16 cellular contexts compared by ENCODE assay signal in the genomic region with DNA sequence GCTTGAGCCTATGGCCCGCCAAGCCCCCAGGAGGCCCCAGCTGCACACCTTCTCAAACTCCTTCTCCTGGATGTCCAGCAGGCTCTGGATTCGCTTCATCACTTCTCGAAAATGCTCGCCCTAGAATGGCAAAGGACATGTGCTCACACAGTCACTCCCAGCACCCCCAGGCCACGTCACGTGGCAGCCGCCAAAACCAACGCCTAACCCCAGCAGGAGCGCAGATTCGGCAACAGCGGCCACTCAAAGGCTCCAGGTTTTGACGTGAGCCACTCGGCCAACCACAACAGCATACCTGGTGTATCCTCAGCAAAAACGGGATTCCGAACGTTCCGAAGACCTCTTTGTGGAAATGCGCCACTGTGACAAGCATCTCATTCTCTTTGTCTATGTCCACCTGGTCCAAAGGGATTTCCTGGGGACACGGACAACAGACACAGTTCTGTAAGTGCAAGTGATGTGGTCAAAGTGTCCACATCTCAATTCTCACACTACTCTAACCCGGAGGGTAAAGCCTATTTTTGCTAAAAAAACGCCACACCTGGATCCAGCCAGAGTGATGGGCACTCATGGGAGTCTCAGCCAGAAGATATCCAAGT. TPM values are rescaled to one million over a fixed set of nuclear protein-coding genes. Genes with fewer than 3 reads are reported as not detected.
DNase-seq lines count a peak whose midpoint lies in the region; ATAC-seq, FAIRE-seq and TF ChIP-seq lines count a peak whose summit lies in the region.
"Had no signal": no experiment of that assay in that cellular context is flagged by ENCODE, and none has a peak within 500 bp of the region (broad histone marks: within the 10 kb centered on the region; RNA-seq: fewer than 3 reads in every experiment).

No MANE protein-coding gene starts in this region.

- no peaks in the 10 kb centered on the region for H4K20me1 ChIP-seq in GM12878 (ENCODE audit: control insufficient read depth, insufficient read depth)

- CTCF ChIA-PET in GM12878 (lab: Yijun Ruan, JAX): interaction anchor here (0.6 to 1.2 kb wide), 4 partner anchors 20 to 965 kb away, joined by 3 to 5 read pairs (median 3); no protein-coding TSS in a partner anchor

- POLR2A ChIA-PET in GM12878 (lab: Charles Lee): no interaction called here

- H3K27me3 ChIP-seq in GM12878 (replicated peaks in 1 of 2; ENCODE audit: control insufficient read depth in 2 of 2, insufficient read depth in 2 of 2, low read length in 1 of 2): no peaks in the 10 kb centered on the region
- H3K27me3 ChIP-seq in left lung: no peaks in the 10 kb centered on the region

- H3K4me2 ChIP-seq in GM12878 (ENCODE audit: control insufficient read depth, insufficient read depth): no peak overlapping the region

- H3K9me3 Mint-ChIP-seq in activated naive CD8-positive, alpha-beta T cell (ENCODE audit: low read depth): no peaks in the 10 kb centered on the region
- H3K9me3 Mint-ChIP-seq in activated naive CD8-positive, alpha-beta T cell treated with anti-CD3 and anti-CD28 coated beads for 36 hours: no peaks in the 10 kb centered on the region
- H3K9me3 Mint-ChIP-seq in memory B cell (no peaks in the 10 kb centered on the region), type B pancreatic cell (no peaks in the 10 kb centered on the region)
- H3K9me3 Mint-ChIP-seq: CD4-positive, CD25-positive, alpha-beta regulatory T cell had no signal

- RAD21 ChIA-PET in GM12878 (lab: Charles Lee; ENCODE audit: unreplicated experiment): interaction anchor here (0.7 to 4.2 kb wide), 4 partner anchors 114 to 1474 kb away, joined by 3 to 30 read pairs (median 3); no protein-coding TSS in a partner anchor

- ATAC-seq in GM12878 (no peak), memory B cell (ENCODE audit: low read depth) (no peak), left lung (no peak), HG03045 (IDR thresholded peaks at IDR 0.05; ENCODE audit: unreplicated experiment) (no peak), HG03354 (IDR thresholded peaks at IDR 0.05; ENCODE audit: poor library complexity, severe bottlenecking, unreplicated experiment) (no peak)
- ATAC-seq: PC-3 had no signal

- H3K27me3 Mint-ChIP-seq in activated naive CD8-positive, alpha-beta T cell: no peaks in the 10 kb centered on the region
- H3K27me3 Mint-ChIP-seq in activated naive CD8-positive, alpha-beta T cell treated with anti-CD3 and anti-CD28 coated beads for 36 hours: no peaks in the 10 kb centered on the region
- H3K27me3 Mint-ChIP-seq in memory B cell (no peaks in the 10 kb centered on the region), type B pancreatic cell (no peaks in the 10 kb centered on the region)
- H3K27me3 Mint-ChIP-seq: CD4-positive, CD25-positive, alpha-beta regulatory T cell had no signal

- intact Hi-C loops in GM12878 (cut with micrococcal nuclease; ENCODE audit: unreplicated experiment) (loop anchor here (5.0 kb wide), 1 partner anchor 98 kb away; a partner anchor contains a TSS), left lung (cut with DNase I) (no loop called here)

- H3K4me3 ChIP-seq in GM12878: no peak overlapping the region
- H3K4me3 ChIP-seq in left lung: no peak overlapping the region
- H3K4me3 ChIP-seq: HAP-1 had no signal

- SMC1A ChIA-PET in GM12878 (lab: Charles Lee; ENCODE audit: uncharacterized antibody, unreplicated experiment): interaction anchor here (0.6 to 1.1 kb wide), 3 partner anchors 8 to 200 kb away, joined by 3 to 5 read pairs (median 3); no protein-coding TSS in a partner anchor

- H3K4me1 ChIP-seq in GM12878 (ENCODE audit: control insufficient read depth, insufficient read depth, low read length): peaks cover 49% of the 10 kb centered on the region
- H3K4me1 ChIP-seq in left lung: no peaks in the 10 kb centered on the region
- H3K4me1 ChIP-seq: HAP-1 had no signal

- peaks cover 2% of the 10 kb centered on the region for H3K4me1 Mint-ChIP-seq in activated naive CD8-positive, alpha-beta T cell (ENCODE audit: low read depth)
- H3K4me1 Mint-ChIP-seq in activated naive CD8-positive, alpha-beta T cell treated with anti-CD3 and anti-CD28 coated beads for 36 hours: peaks cover 3% of the 10 kb centered on the region
- H3K4me1 Mint-ChIP-seq in memory B cell: peaks cover 20% of the 10 kb centered on the region
- peaks cover 8% of the 10 kb centered on the region for H3K4me1 Mint-ChIP-seq in type B pancreatic cell (ENCODE audit: unreplicated experiment)

- no peak for TF ChIP-seq RAD21 in GM12878 (IDR thresholded peaks at IDR 0.05; ENCODE audit: insufficient read depth, low read depth, low read length)

- 98% methylated on average over 21 of the region's 21 CpGs for WGBS in GM12878 (ENCODE audit: insufficient coverage, insufficient replicate concordance, low lambda C conversion rate, missing lambda C conversion rate)

- no peak overlapping the region for H2AFZ ChIP-seq in GM12878 (ENCODE audit: control insufficient read depth, low read depth, low read length)

- no peak for TF ChIP-seq CTCF in GM12878 (IDR thresholded peaks at IDR 0.05 in 2 of 3, conservative IDR thresholded peaks at IDR 0.05 in 1 of 3; ENCODE audit: control insufficient read depth in 2 of 3, extremely low read depth in 1 of 3, insufficient read depth in 1 of 3, low read depth in 3 of 3, low read length in 3 of 3)
- TF ChIP-seq CTCF in type B pancreatic cell (conservative IDR thresholded peaks at IDR 0.05): no peak
- TF ChIP-seq CTCF in left lung (IDR thresholded peaks at IDR 0.05): no peak

- H3K36me3 ChIP-seq in GM12878 (ENCODE audit: control insufficient read depth in 2 of 2, insufficient read depth in 2 of 2, low read length in 1 of 2) (peaks cover 38 to 57% of the 10 kb centered on the region in 2 experiments), left lung (peaks cover 6 to 100% of the 10 kb centered on the region in 2 donors)

- in situ Hi-C loops in GM12878 (cut with MboI): loop anchor here (5.0 kb wide), 1 partner anchor 237 kb away; no protein-coding TSS in a partner anchor

- no TSS peak for BruUV-seq in GM12878 (replicated peaks; lab: Mats Ljungman, UMichigan)

- no peak for TF ChIP-seq EP300 in GM12878 (IDR thresholded peaks at IDR 0.05; ENCODE audit: borderline replicate concordance in 1 of 2, control insufficient read depth in 1 of 2, low read depth in 2 of 2, low read length in 2 of 2)

- H3K36me3 Mint-ChIP-seq in activated naive CD8-positive, alpha-beta T cell: no peaks in the 10 kb centered on the region
- peaks cover 39% of the 10 kb centered on the region for H3K36me3 Mint-ChIP-seq in activated naive CD8-positive, alpha-beta T cell treated with anti-CD3 and anti-CD28 coated beads for 36 hours
- H3K36me3 Mint-ChIP-seq in memory B cell (peaks cover 21% of the 10 kb centered on the region), type B pancreatic cell (peaks cover 26% of the 10 kb centered on the region)

- no peak for DNase-seq in activated naive CD8-positive, alpha-beta T cell treated with anti-CD3 and anti-CD28 coated beads for 36 hours
- DNase-seq in GM12878 (ENCODE audit: low read depth, low spot score): no peak
- DNase-seq in memory B cell (ENCODE audit: low spot score in 2 of 2): no peak
- DNase-seq in type B pancreatic cell (ENCODE audit: extremely low spot score, unreplicated experiment): no peak
- DNase-seq in left lung: no peak
- DNase-seq: CD4-positive, CD25-positive, alpha-beta regulatory T cell; DMS53; NCI-H1092; NCI-H1694 treated with DMSO at 0.1 percent for 48 hours; NCI-H69; PC-3 had no signal

- H3K27ac Mint-ChIP-seq in activated naive CD8-positive, alpha-beta T cell: peak overlapping the region; percentile 34
- H3K27ac Mint-ChIP-seq in activated naive CD8-positive, alpha-beta T cell treated with anti-CD3 and anti-CD28 coated beads for 36 hours: no peak overlapping the region
- H3K27ac Mint-ChIP-seq in memory B cell (peak overlapping the region; percentile 81), type B pancreatic cell (peak overlapping the region; percentile 26)
- H3K27ac Mint-ChIP-seq: CD4-positive, CD25-positive, alpha-beta regulatory T cell had no signal

- no peak for FAIRE-seq in GM12878 (lab: Jason Lieb, UNC)

- H3K9me3 ChIP-seq in GM12878 (replicated peaks; ENCODE audit: control insufficient read depth, insufficient read depth, low read length) (peaks cover 3% of the 10 kb centered on the region; the same call in 2 of the 3 replicates), left lung (no peaks in the 10 kb centered on the region)
- H3K9me3 ChIP-seq: HAP-1 had no signal

- no peak overlapping the region for H3K9ac ChIP-seq in GM12878 (ENCODE audit: control insufficient read depth, insufficient read depth, low read length)

- 0 out of 2 replicates have a peak, but pooled peaks have one; percentile 34 for TF ChIP-seq POLR2A in GM12878 (IDR thresholded peaks at IDR 0.05; ENCODE audit: low read depth, low read length)

- H3K79me2 ChIP-seq in GM12878 (ENCODE audit: control insufficient read depth, insufficient read depth, low read length): peaks cover 8% of the 10 kb centered on the region

- H3K27ac ChIP-seq in GM12878 (ENCODE audit: control insufficient read depth, insufficient read depth) (no peak overlapping the region), left lung (no peak overlapping the region)

- no peak overlapping the region for H3K4me3 Mint-ChIP-seq in activated naive CD8-positive, alpha-beta T cell
- no peak overlapping the region for H3K4me3 Mint-ChIP-seq in activated naive CD8-positive, alpha-beta T cell treated with anti-CD3 and anti-CD28 coated beads for 36 hours
- no peak overlapping the region for H3K4me3 Mint-ChIP-seq in memory B cell
- H3K4me3 Mint-ChIP-seq in type B pancreatic cell: no peak overlapping the region
- H3K4me3 Mint-ChIP-seq: CD4-positive, CD25-positive, alpha-beta regulatory T cell had no signal

RNA-seq across cellular contexts. Expression of a gene that starts 12.7 kb away (rescaled TPM):
- not detected for total RNA-seq in activated naive CD8-positive, alpha-beta T cell treated with anti-CD3 and anti-CD28 coated beads for 36 hours
- total RNA-seq in GM12878 (2013; cell fraction: nucleolus; rRNA removed): not detected in 2 replicates
- total RNA-seq in GM12878 (2014; rRNA removed): not detected in 2 replicates
- total RNA-seq in GM12878 (2014; rRNA removed; fragmentation: Illumina TruSeq; extraction: Trizol): not detected in 2 replicates
- not detected in 2 replicates for total RNA-seq in GM12878 (2021)
- not detected for polyA plus RNA-seq in GM12878 (2011; ENCODE audit: low read depth)
- polyA plus RNA-seq in GM12878 (2011; rRNA removed): not detected in 2 replicates
- not detected in 2 replicates for polyA plus RNA-seq in GM12878 (2011; cell fraction: cytosol; rRNA removed)
- not detected in 2 replicates for polyA plus RNA-seq in GM12878 (2011; cell fraction: nucleus; rRNA removed)
- polyA plus RNA-seq in GM12878 (2012): not detected in 2 replicates
- not detected in 2 replicates for polyA plus RNA-seq in GM12878 (2014; fragmentation: Illumina TruSeq; extraction: Trizol)
- polyA plus RNA-seq in GM12878 (2014; fragmentation: Nextera tagmentation; extraction: Ambion mirVana): not detected
- polyA plus RNA-seq in GM12878 (2014; rRNA removed): not detected in 2 replicates
- not detected for polyA plus RNA-seq in GM12878 (2016; fragmentation: Nextera tagmentation; extraction: Ambion mirVana)
- not detected in 2 replicates for polyA minus RNA-seq in GM12878 (2011; rRNA and poly(A)+ RNA removed)
- polyA minus RNA-seq in GM12878 (2011; cell fraction: cytosol; rRNA and poly(A)+ RNA removed): not detected in 2 replicates
- polyA minus RNA-seq in GM12878 (2011; cell fraction: nucleus; rRNA and poly(A)+ RNA removed): not detected in 2 replicates
- not detected in 2 replicates for total RNA-seq in type B pancreatic cell (ENCODE audit: low replicate concordance)
- total RNA-seq in left lung: not detected
- total RNA-seq: A673; CD4-positive, CD25-positive, alpha-beta regulatory T cell; PC-3 had no signal
- polyA plus RNA-seq: CD4-positive, CD25-positive, alpha-beta regulatory T cell had no signal

RNA-seq across cellular contexts. Expression of a gene that starts 26.0 kb away (rescaled TPM):
- 10 to 100 TPM; 65.2 to 66.4 TPM for total RNA-seq in activated naive CD8-positive, alpha-beta T cell treated with anti-CD3 and anti-CD28 coated beads for 36 hours
- total RNA-seq in GM12878 (2013; cell fraction: nucleolus; rRNA removed): 27.6 and 29.2 TPM in 2 replicates
- total RNA-seq in GM12878 (2014; rRNA removed) (92.3 and 109 TPM in 2 replicates), GM12878 (2014; rRNA removed; fragmentation: Illumina TruSeq; extraction: Trizol) (40.5 and 45.0 TPM in 2 replicates), GM12878 (2021) (61.3 and 68.6 TPM in 2 replicates), type B pancreatic cell (ENCODE audit: low replicate concordance) (84.6 and 88.0 TPM in 2 replicates), left lung (10 to 100 TPM; 74.0 to 96.0 TPM)
- 45.4 TPM for polyA plus RNA-seq in GM12878 (2011; ENCODE audit: low read depth)
- polyA plus RNA-seq in GM12878 (2011; rRNA removed) (39.2 and 65.3 TPM in 2 replicates), GM12878 (2014; fragmentation: Illumina TruSeq; extraction: Trizol) (24.7 and 34.1 TPM in 2 replicates), GM12878 (2014; fragmentation: Nextera tagmentation; extraction: Ambion mirVana) (1 to 10 TPM; 5.5 to 8.4 TPM), GM12878 (2014; rRNA removed) (104 and 112 TPM in 2 replicates), GM12878 (2016; fragmentation: Nextera tagmentation; extraction: Ambion mirVana) (10 to 100 TPM; 83.2 to 86.2 TPM)
- 94.4 and 162 TPM in 2 replicates for polyA plus RNA-seq in GM12878 (2011; cell fraction: cytosol; rRNA removed)
- 80.8 and 81.4 TPM in 2 replicates for polyA plus RNA-seq in GM12878 (2011; cell fraction: nucleus; rRNA removed)
- 61.2 and 68.1 TPM in 2 replicates for polyA plus RNA-seq in GM12878 (2012)
- polyA minus RNA-seq in GM12878 (2011; rRNA and poly(A)+ RNA removed): 81.6 and 120 TPM in 2 replicates
- polyA minus RNA-seq in GM12878 (2011; cell fraction: cytosol; rRNA and poly(A)+ RNA removed): 39.4 and 40.0 TPM in 2 replicates
- 15.8 and 26.4 TPM in 2 replicates for polyA minus RNA-seq in GM12878 (2011; cell fraction: nucleus; rRNA and poly(A)+ RNA removed)
